In genomic region chr22:50526849-50527801, GRCh38 we compare ENCODE assay signal across 8 cellular contexts. TPM values are rescaled to one million over a fixed set of nuclear protein-coding genes. Genes with fewer than 3 reads are reported as not detected.
DNase-seq lines count a peak whose midpoint lies in the region; ATAC-seq and TF ChIP-seq lines count a peak whose summit lies in the region.

No MANE protein-coding gene starts in this region.

- peak overlapping the region; percentile 53 for H3K4me3 ChIP-seq in kidney epithelial cell (ENCODE audit: low read depth, low read length)

- H3K27ac Mint-ChIP-seq in brain: peak overlapping the region in 2 of 5 experiments; percentile 53 to 89

- no peak for TF ChIP-seq CTCF in brain (conservative IDR thresholded peaks at IDR 0.05)
- TF ChIP-seq CTCF in kidney epithelial cell (IDR thresholded peaks at IDR 0.05; ENCODE audit: insufficient read depth, low read length, poor library complexity, severe bottlenecking): no peak

- DNase-seq in activated effector memory CD4-positive, alpha-beta T cell treated with anti-CD3 and anti-CD28 coated beads, Interleukin-2, amount 50 U/mL, for 16 hours: peak; percentile 78
- DNase-seq in activated effector memory CD4-positive, alpha-beta T cell treated with Interleukin-2 at 50 U/mL for 16 hours: no peak
- DNase-seq in OCI-M1 (lab: John Stamatoyannopoulos, UW): peak; percentile 93
- DNase-seq in kidney epithelial cell (ENCODE audit: low read depth): no peak
- DNase-seq in stimulated activated naive CD8-positive, alpha-beta T cell treated with anti-CD3 and anti-CD28 coated beads, Interleukin-15, Interleukin-2, amounts not matched to agents 100 U/mL and 50 U/mL, for 24 hours: peak; percentile 71

- peak; percentile 6 for ATAC-seq in stimulated activated naive CD8-positive, alpha-beta T cell treated with anti-CD3 and anti-CD28 coated beads, Interleukin-15, Interleukin-2, amounts not matched to agents 100 U/mL and 50 U/mL, for 24 hours
- ATAC-seq in HG03439 (IDR thresholded peaks at IDR 0.05; ENCODE audit: unreplicated experiment) (no peak), HG02981 (IDR thresholded peaks at IDR 0.05; ENCODE audit: unreplicated experiment) (no peak)

- peaks cover 4% of the 10 kb centered on the region for H3K36me3 Mint-ChIP-seq in brain

- H3K27me3 Mint-ChIP-seq in brain: peaks cover 45% of the 10 kb centered on the region

- H3K36me3 ChIP-seq in kidney epithelial cell (ENCODE audit: control insufficient read depth, insufficient read depth, low read length): peaks cover 4% of the 10 kb centered on the region

- peaks cover 15% of the 10 kb centered on the region for H3K27me3 ChIP-seq in kidney epithelial cell (ENCODE audit: control insufficient read depth, insufficient read depth, low read length)

- peak overlapping the region; percentile 74 to 77 (median 75) for H3K4me3 Mint-ChIP-seq in brain

- H3K9me3 Mint-ChIP-seq in brain: peaks cover 0 to 8% (median 2%) of the 10 kb centered on the region in 5 experiments

- peaks cover 25% of the 10 kb centered on the region for H3K4me1 Mint-ChIP-seq in brain

RNA-seq across cellular contexts. Expression of gene SCO2, which starts 1.7 kb away (rescaled TPM):
- 0.80 TPM for polyA plus RNA-seq in brain (ENCODE audit: insufficient read depth, low read depth, low replicate concordance)
- total RNA-seq in kidney epithelial cell: 2.3 and 5.7 TPM in 2 replicates

RNA-seq across cellular contexts. Expression of gene TYMP, which starts 2.7 kb away (rescaled TPM):
- 3.0 TPM for polyA plus RNA-seq in brain (ENCODE audit: insufficient read depth, low read depth, low replicate concordance)
- total RNA-seq in kidney epithelial cell: 53.1 and 63.5 TPM in 2 replicates

RNA-seq across cellular contexts. Expression of gene KLHDC7B, which starts 18.6 kb away (rescaled TPM):
- not detected for polyA plus RNA-seq in brain (ENCODE audit: insufficient read depth, low read depth, low replicate concordance)
- 16.3 and 20.1 TPM in 2 replicates for total RNA-seq in kidney epithelial cell

RNA-seq across cellular contexts. Expression of gene NCAPH2, which starts 19.1 kb away (rescaled TPM):
- 83.9 TPM for polyA plus RNA-seq in brain (ENCODE audit: insufficient read depth, low read depth, low replicate concordance)
- total RNA-seq in kidney epithelial cell: 41.3 and 50.2 TPM in 2 replicates

RNA-seq across cellular contexts. Expression of gene LMF2, which starts 19.6 kb away (rescaled TPM):
- polyA plus RNA-seq in brain (ENCODE audit: insufficient read depth, low read depth, low replicate concordance): 68.1 TPM
- 48.3 and 75.4 TPM in 2 replicates for total RNA-seq in kidney epithelial cell

Comparison
In these comparisons a context has a peak if more than half of its experiments do, and no peak if none do; other contexts are left out.
1. DNase-seq: peak in activated effector memory CD4-positive, alpha-beta T cell treated with anti-CD3 and anti-CD28 coated beads, Interleukin-2, amount 50 U/mL, for 16 hours (single experiment), OCI-M1 (single experiment) and stimulated activated naive CD8-positive, alpha-beta T cell treated with anti-CD3 and anti-CD28 coated beads, Interleukin-15, Interleukin-2, amounts not matched to agents 100 U/mL and 50 U/mL, for 24 hours (single experiment); none in activated effector memory CD4-positive, alpha-beta T cell treated with Interleukin-2 at 50 U/mL for 16 hours (single experiment) and kidney epithelial cell (single experiment).